ENCODE assay signal across 9 cellular contexts in genomic region chr1:182120411-182121258, GRCh38. TPM values are rescaled to one million over a fixed set of nuclear protein-coding genes. Genes with fewer than 3 reads are reported as not detected.
DNase-seq lines count a peak whose midpoint lies in the region; ATAC-seq, FAIRE-seq and TF ChIP-seq lines count a peak whose summit lies in the region.
"Had no signal": no experiment of that assay in that cellular context is flagged by ENCODE, and none has a peak within 500 bp of the region (broad histone marks: within the 10 kb centered on the region; RNA-seq: fewer than 3 reads in every experiment).

No MANE protein-coding gene starts in this region.

- peaks cover 13% of the 10 kb centered on the region for H3K4me1 ChIP-seq in lower lobe of right lung
- H3K4me1 ChIP-seq: BE2C had no signal

- intact Hi-C loops in lower lobe of right lung (cut with DNase I): no loop called here
- intact Hi-C loops in posterior vena cava (cut with DNase I): loop anchor here in 1 of 2 donors (5.0 kb wide), 1 partner anchor 1628 kb away; no protein-coding TSS in a partner anchor

- no peaks in the 10 kb centered on the region for H3K36me3 ChIP-seq in lower lobe of right lung
- H3K36me3 ChIP-seq: BE2C had no signal

- H3K27me3 ChIP-seq in lower lobe of right lung (ENCODE audit: low read depth): no peaks in the 10 kb centered on the region
- H3K27me3 ChIP-seq: BE2C had no signal

- H3K4me3 ChIP-seq in lower lobe of right lung: no peak overlapping the region

- no peak for TF ChIP-seq CTCF in lower lobe of right lung (IDR thresholded peaks at IDR 0.05)

- peak overlapping the region; percentile 39 for H3K27ac ChIP-seq in lower lobe of right lung

- FAIRE-seq in urothelium cell line (lab: Jason Lieb, UNC): peak; percentile 44

- peak; percentile 11 for DNase-seq in NCI-H82 (lab: John Stamatoyannopoulos, UW)
- no peak for DNase-seq in NCI-H82 treated with DMSO at 0.1 percent for 48 hours (lab: John Stamatoyannopoulos, UW; ENCODE audit: unreplicated experiment)
- peak; percentile 77 for DNase-seq in cerebellar cortex (ENCODE audit: low spot score)
- peak; percentile 62 for DNase-seq in lower lobe of right lung
- DNase-seq in urothelium cell line (ENCODE audit: low spot score): peak; percentile 77
- DNase-seq in D341Med (ENCODE audit: low spot score): no peak
- DNase-seq in posterior vena cava (ENCODE audit: low spot score): no peak
- DNase-seq in hepatic stellate cell (ENCODE audit: low spot score): no peak
- DNase-seq: BE2C had no signal

- no peaks in the 10 kb centered on the region for H3K9me3 ChIP-seq in lower lobe of right lung
- H3K9me3 ChIP-seq: BE2C had no signal

- peak; percentile 87 to 92 for ATAC-seq in lower lobe of right lung

RNA-seq across cellular contexts. Expression of gene ZNF648, which starts 59.1 kb away (rescaled TPM):
- total RNA-seq in lower lobe of right lung: not detected
- not detected for total RNA-seq in posterior vena cava

Comparison
In these comparisons a context has a peak if more than half of its experiments do, and no peak if none do; other contexts are left out.
1. DNase-seq: peak in NCI-H82 (single experiment), cerebellar cortex (single experiment), lower lobe of right lung (single experiment) and urothelium cell line (single experiment); none in NCI-H82 treated with DMSO at 0.1 percent for 48 hours (single experiment), D341Med (single experiment), posterior vena cava (single experiment) and hepatic stellate cell (single experiment).